In genomic region chr11:96200243-96200642, GRCh38 we compare ENCODE assay signal across 11 cellular contexts.
DNase-seq lines count a peak whose midpoint lies in the region; ATAC-seq, FAIRE-seq and TF ChIP-seq lines count a peak whose summit lies in the region.
"Had no signal": no experiment of that assay in that cellular context is flagged by ENCODE, and none has a peak within 500 bp of the region (broad histone marks: within the 10 kb centered on the region; RNA-seq: fewer than 3 reads in every experiment).

No MANE protein-coding gene starts in this region.

- H3K4me2 ChIP-seq in keratinocyte (ENCODE audit: control insufficient read depth, extremely low read depth, insufficient read depth, low read depth, low read length): no peak overlapping the region

- no peak for TF ChIP-seq CTCF in ascending aorta (IDR thresholded peaks at IDR 0.05)
- TF ChIP-seq CTCF in keratinocyte (optimal IDR thresholded peaks at IDR 0.05 in 1 of 3, IDR thresholded peaks at IDR 0.05 in 1 of 3, conservative IDR thresholded peaks at IDR 0.05 in 1 of 3; ENCODE audit: extremely low read depth in 1 of 3, insufficient read depth in 2 of 3, low read length in 3 of 3): no peak
- TF ChIP-seq CTCF in transverse colon (IDR thresholded peaks at IDR 0.05): no peak

- no peak overlapping the region for H3K9ac ChIP-seq in keratinocyte (ENCODE audit: control insufficient read depth, extremely low read depth, insufficient read depth, low read length)

- H3K4me1 Mint-ChIP-seq in activated CD8-positive, alpha-beta memory T cell treated with anti-CD3 and anti-CD28 coated beads, Interleukin-2, amount 10 ng/mL, durations not matched to agents 7 days and 5 days: peaks cover 57% of the 10 kb centered on the region

- no peaks in the 10 kb centered on the region for H3K27me3 ChIP-seq in ascending aorta
- no peaks in the 10 kb centered on the region for H3K27me3 ChIP-seq in keratinocyte (ENCODE audit: control insufficient read depth, extremely low read depth, insufficient read depth, low read length)
- no peaks in the 10 kb centered on the region for H3K27me3 ChIP-seq in transverse colon
- H3K27me3 ChIP-seq: BE2C had no signal

- TF ChIP-seq POLR2A in transverse colon (IDR thresholded peaks at IDR 0.05): no peak

- H3K27ac Mint-ChIP-seq in activated CD8-positive, alpha-beta memory T cell treated with anti-CD3 and anti-CD28 coated beads, Interleukin-2, amount 10 ng/mL, durations not matched to agents 7 days and 5 days: peak overlapping the region; percentile 25

- dilution Hi-C loops in keratinocyte (cut with MboI; ENCODE audit: extremely low pct_ligation_motif_present, low sequenced_read_pairs): no loop called here

- H3K9me3 Mint-ChIP-seq in activated CD8-positive, alpha-beta memory T cell treated with anti-CD3 and anti-CD28 coated beads, Interleukin-2, amount 10 ng/mL, durations not matched to agents 7 days and 5 days (ENCODE audit: low read depth): no peaks in the 10 kb centered on the region

- H3K27me3 Mint-ChIP-seq in activated CD8-positive, alpha-beta memory T cell treated with anti-CD3 and anti-CD28 coated beads, Interleukin-2, amount 10 ng/mL, durations not matched to agents 7 days and 5 days: no peaks in the 10 kb centered on the region

- H4K20me1 ChIP-seq in keratinocyte (ENCODE audit: control insufficient read depth, extremely low read depth, insufficient read depth, low read length): no peaks in the 10 kb centered on the region

- H2AFZ ChIP-seq in keratinocyte (ENCODE audit: control insufficient read depth, low read length): no peak overlapping the region

- H3K4me3 Mint-ChIP-seq in activated CD8-positive, alpha-beta memory T cell treated with anti-CD3 and anti-CD28 coated beads, Interleukin-2, amount 10 ng/mL, durations not matched to agents 7 days and 5 days: no peak overlapping the region

- no peak for DNase-seq in activated CD8-positive, alpha-beta memory T cell treated with anti-CD3 and anti-CD28 coated beads, Interleukin-2, amount 10 ng/mL, durations not matched to agents 7 days and 5 days
- no peak for DNase-seq in activated CD8-positive, alpha-beta memory T cell treated with anti-CD3 and anti-CD28 coated beads, Interleukin-2, amount 50 U/mL, for 48 hours
- DNase-seq in ascending aorta (ENCODE audit: low spot score in 2 of 2) (no peak), keratinocyte (ENCODE audit: low read depth, low spot score) (no peak), transverse colon (no peak), NCI-H2081 treated with DMSO at 0.1 percent for 48 hours (lab: John Stamatoyannopoulos, UW) (no peak), HuH-7 (ENCODE audit: low spot score) (no peak)
- no peak for DNase-seq in effector CD4-positive, alpha-beta T cell
- DNase-seq: BE2C, midbrain, NCI-H187 had no signal

- H3K79me2 ChIP-seq in keratinocyte (ENCODE audit: control insufficient read depth, insufficient read depth, low read length): no peaks in the 10 kb centered on the region

- intact Hi-C loops in ascending aorta (cut with DNase I) (no loop called here), transverse colon (cut with DNase I; ENCODE audit: low total_unique reads) (no loop called here)

- no peak for FAIRE-seq in keratinocyte (lab: Jason Lieb, UNC)

- CTCF ChIA-PET in activated CD8-positive, alpha-beta memory T cell treated with anti-CD3 and anti-CD28 coated beads, Interleukin-2, amount 10 ng/mL, durations not matched to agents 7 days and 5 days (lab: Charles Lee): interaction anchor here (1.4 kb wide), 1 partner anchor 142 kb away, joined by 10 read pairs; the partner anchor contains the start of gene MAML2

- in situ Hi-C loops in transverse colon (cut with MboI; ENCODE audit: low pct_ligation_motif_present in 1 of 4, low pct_unique_long_range_greater_than_20kb in 1 of 4, low sequenced_read_pairs in 3 of 4): no loop called here

- H3K9me3 ChIP-seq in ascending aorta: no peaks in the 10 kb centered on the region
- H3K9me3 ChIP-seq in keratinocyte (ENCODE audit: control insufficient read depth, low read depth, low read length): no peaks in the 10 kb centered on the region
- no peaks in the 10 kb centered on the region for H3K9me3 ChIP-seq in transverse colon
- H3K9me3 ChIP-seq: BE2C had no signal

- no peak for ATAC-seq in activated CD8-positive, alpha-beta memory T cell treated with anti-CD3 and anti-CD28 coated beads, Interleukin-2, amount 10 ng/mL, durations not matched to agents 7 days and 5 days

- no peaks in the 10 kb centered on the region for H3K9me1 ChIP-seq in keratinocyte (ENCODE audit: control insufficient read depth, extremely low read depth, insufficient read depth, low read length)

- H3K36me3 Mint-ChIP-seq in activated CD8-positive, alpha-beta memory T cell treated with anti-CD3 and anti-CD28 coated beads, Interleukin-2, amount 10 ng/mL, durations not matched to agents 7 days and 5 days: peaks cover 28% of the 10 kb centered on the region

- H3K4me1 ChIP-seq in ascending aorta (peaks cover 0 to 24% of the 10 kb centered on the region in 2 donors), keratinocyte (ENCODE audit: control insufficient read depth, extremely low read depth, insufficient read depth, low read length) (peaks cover 13% of the 10 kb centered on the region), transverse colon (peaks cover 6 to 11% (median 8%) of the 10 kb centered on the region in 4 donors)

- H3K4me3 ChIP-seq in ascending aorta: no peak overlapping the region
- no peak overlapping the region for H3K4me3 ChIP-seq in keratinocyte (ENCODE audit: control insufficient read depth in 2 of 3, extremely low read depth in 1 of 3, insufficient read depth in 2 of 3, low read depth in 1 of 3, low read length in 3 of 3)
- H3K4me3 ChIP-seq in transverse colon: no peak overlapping the region

- TF ChIP-seq EP300 in transverse colon (IDR thresholded peaks at IDR 0.05; ENCODE audit: low read depth): no peak

- H3K36me3 ChIP-seq in ascending aorta (no peaks in the 10 kb centered on the region), keratinocyte (ENCODE audit: control insufficient read depth in 2 of 2, extremely low read depth in 1 of 2, insufficient read depth in 2 of 2, low read length in 2 of 2) (no peaks in the 10 kb centered on the region), transverse colon (no peaks in the 10 kb centered on the region)
- H3K36me3 ChIP-seq: BE2C had no signal

- peak overlapping the region; percentile 37 to 39 for H3K27ac ChIP-seq in ascending aorta
- H3K27ac ChIP-seq in keratinocyte (ENCODE audit: control insufficient read depth, insufficient read depth, low read length): peak overlapping the region; percentile 29
- peak overlapping the region in 3 of 4 donors; percentile 7 to 52 (median 32) for H3K27ac ChIP-seq in transverse colon
